In genomic region chr5:164187780-164188179, GRCh38 we compare ENCODE assay signal across 30 cellular contexts.
"Had no signal": no experiment of that assay in that cellular context is flagged by ENCODE, and none has a peak within 500 bp of the region (broad histone marks: within the 10 kb centered on the region; RNA-seq: fewer than 3 reads in every experiment).

No MANE protein-coding gene starts in this region.

- H3K4me1 Mint-ChIP-seq: activated B cell treated with CpG ODN at 0.5 μM for 24 hours; activated T-helper 17 cell treated with anti-CD3 and anti-CD28 coated beads, Interleukin-2, amount 50 U/mL, for 72 hours; T-helper 17 cell had no signal

- H3K36me3 ChIP-seq: colonic mucosa, WERI-Rb-1 had no signal

- H3K27ac ChIP-seq: body of pancreas, colonic mucosa, epithelial cell of prostate, WERI-Rb-1 had no signal

- H3K9me3 ChIP-seq: body of pancreas, colonic mucosa had no signal

- H3K9me3 Mint-ChIP-seq: activated B cell treated with CpG ODN at 0.5 μM for 24 hours; T-helper 2 cell treated with Interferon-gamma antibody and Interleukin-4, amounts not matched to agents 5 μg/mL and 100 μg/mL, for 36 hours had no signal

- H3K27me3 ChIP-seq: body of pancreas, colonic mucosa had no signal

- ATAC-seq: activated CD4-positive, CD25-positive, alpha-beta regulatory T cell treated with anti-CD3 and anti-CD28 coated beads, Interleukin-2, amount 50 U/mL, for 24 hours; activated CD8-positive, alpha-beta T cell treated with anti-CD3 and anti-CD28 coated beads for 36 hours; activated T-cell treated with anti-CD3 and anti-CD28 coated beads, Interleukin-2, amount 50 U/mL, for 4 hours; activated T-helper 17 cell treated with anti-CD3 and anti-CD28 coated beads, Interleukin-2, amount 50 U/mL, for 72 hours; body of pancreas; esophagus mucosa; T-helper 17 cell had no signal

- DNase-seq: activated B cell treated with CpG ODN at 0.5 μM for 24 hours; activated CD4-positive, alpha-beta T cell treated with anti-CD3 and anti-CD28 coated beads for 48 hours; activated CD4-positive, alpha-beta T cell treated with anti-CD3 and anti-CD28 coated beads, Interleukin-2, amount 50 U/mL, for 1 hour; activated CD4-positive, alpha-beta T cell treated with anti-CD3 and anti-CD28 coated beads, Interleukin-2, amount 50 U/mL, for 48 hours; activated CD8-positive, alpha-beta memory T cell treated with anti-CD3 and anti-CD28 coated beads for 24 hours; activated CD8-positive, alpha-beta T cell treated with anti-CD3 and anti-CD28 coated beads for 36 hours; activated effector memory CD4-positive, alpha-beta T cell treated with Interleukin-2 at 50 U/mL for 16 hours; activated gamma-delta T cell treated with Interleukin-2 at 50 U/mL for 16 hours; activated naive CD4-positive, alpha-beta T cell treated with anti-CD3 and anti-CD28 coated beads, Interleukin-2, amount 50 U/mL, for 16 hours; activated naive CD4-positive, alpha-beta T cell treated with Interleukin-2 at 50 U/mL for 16 hours; activated T-cell treated with anti-CD3 and anti-CD28 coated beads, Interleukin-2, amount 50 U/mL, for 4 hours; amniotic stem cell; anterior cingulate cortex; body of pancreas; central memory CD4-positive, alpha-beta T cell; cerebellar nuclear complex; colonic mucosa; effector CD8-positive, alpha-beta T cell; foreskin fibroblast; head of caudate nucleus; T-helper 1 cell; T-helper 17 cell; T1000; WERI-Rb-1 had no signal

- H3K4me1 ChIP-seq: colonic mucosa had no signal

- H3K4me3 ChIP-seq: body of pancreas, colonic mucosa had no signal

- H3K36me3 Mint-ChIP-seq: activated naive CD8-positive, alpha-beta T cell had no signal

- H3K27me3 Mint-ChIP-seq: activated B cell treated with CpG ODN at 0.5 μM for 24 hours; activated CD8-positive, alpha-beta T cell treated with anti-CD3 and anti-CD28 coated beads for 36 hours; activated naive CD8-positive, alpha-beta T cell; activated T-helper 17 cell treated with anti-CD3 and anti-CD28 coated beads, Interleukin-2, amount 50 U/mL, for 72 hours; T-helper 17 cell had no signal

- H3K27ac Mint-ChIP-seq: activated B cell treated with CpG ODN at 0.5 μM for 24 hours; activated CD8-positive, alpha-beta T cell treated with anti-CD3 and anti-CD28 coated beads for 36 hours; activated naive CD8-positive, alpha-beta T cell; activated T-helper 17 cell treated with anti-CD3 and anti-CD28 coated beads, Interleukin-2, amount 50 U/mL, for 72 hours; T-helper 17 cell; T-helper 2 cell treated with Interferon-gamma antibody and Interleukin-4, amounts not matched to agents 5 μg/mL and 100 μg/mL, for 36 hours had no signal

- H3K4me3 Mint-ChIP-seq: activated B cell treated with CpG ODN at 0.5 μM for 24 hours; activated CD8-positive, alpha-beta T cell treated with anti-CD3 and anti-CD28 coated beads for 36 hours; activated naive CD8-positive, alpha-beta T cell; activated T-cell treated with anti-CD3 and anti-CD28 coated beads, Interleukin-2, amount 50 U/mL, for 4 hours; activated T-helper 17 cell treated with anti-CD3 and anti-CD28 coated beads, Interleukin-2, amount 50 U/mL, for 72 hours; T-helper 17 cell; T-helper 2 cell treated with Interferon-gamma antibody and Interleukin-4, amounts not matched to agents 5 μg/mL and 100 μg/mL, for 36 hours had no signal
